In genomic region chr3:50227390-50228183, GRCh38 we compare ENCODE assay signal across 8 cellular contexts. TPM values are rescaled to one million over a fixed set of nuclear protein-coding genes. Genes with fewer than 3 reads are reported as not detected.
A peak's percentile ranks its signal among the peaks of the same experiment; 100 is the strongest.
DNase-seq lines count a peak whose midpoint lies in the region; ATAC-seq and TF ChIP-seq lines count a peak whose summit lies in the region.

No MANE protein-coding gene starts in this region.

- peaks cover 46% of the 10 kb centered on the region for H3K4me1 ChIP-seq in DOHH2 (ENCODE audit: control insufficient read depth, low read length)
- peaks cover 43% of the 10 kb centered on the region for H3K4me1 ChIP-seq in Karpas-422 (ENCODE audit: low read length)
- H3K4me1 ChIP-seq in Panc1 (ENCODE audit: control insufficient read depth, insufficient read depth, low read length), result no peaks in the 10 kb centered on the region; the same call in 1 of the 2 replicates
- peaks cover 9% of the 10 kb centered on the region for H3K4me1 ChIP-seq in fibroblast of lung (ENCODE audit: control insufficient read depth, extremely low read depth, insufficient read depth, low read length)

- peak overlapping the region; percentile 71 for H3K27ac ChIP-seq in DOHH2 (ENCODE audit: low read depth, low read length)
- peak overlapping the region; percentile 58 for H3K27ac ChIP-seq in Karpas-422 (ENCODE audit: low read length)
- H3K27ac ChIP-seq in Panc1 (ENCODE audit: low read length), result peak overlapping the region; percentile 87
- H3K27ac ChIP-seq in fibroblast of lung (ENCODE audit: insufficient read depth, low read length), result peak overlapping the region; percentile 39

- CTCF ChIA-PET in Panc1 (lab: Charles Lee), result interaction anchor here (0.5 to 3.5 kb wide), 5 partner anchors 11 to 123 kb away, joined by 3 to 39 read pairs (median 3); partner anchors contain the start of genes CYB561D2, NPRL2 and TUSC2

- H3K36me3 Mint-ChIP-seq in activated T-cell treated with anti-CD3 and anti-CD28 coated beads, Interleukin-2, amount 50 U/mL, for 72 hours (ENCODE audit: insufficient read depth in 2 of 2), result no peaks in the 10 kb centered on the region
- no peaks in the 10 kb centered on the region for H3K36me3 Mint-ChIP-seq in natural killer cell

- H3K36me3 ChIP-seq in DOHH2 (ENCODE audit: control insufficient read depth, low read length) (no peaks in the 10 kb centered on the region; the same call in 1 of the 2 replicates), Karpas-422 (ENCODE audit: insufficient read depth, low read length) (no peaks in the 10 kb centered on the region), Panc1 (ENCODE audit: control insufficient read depth, insufficient read depth, low read length) (no peaks in the 10 kb centered on the region), fibroblast of lung (ENCODE audit: control insufficient read depth, insufficient read depth, low read length) (no peaks in the 10 kb centered on the region)

- peak overlapping the region; percentile 92 for H3K9ac ChIP-seq in Karpas-422 (ENCODE audit: low read length)
- peak overlapping the region; percentile 51 for H3K9ac ChIP-seq in fibroblast of lung (ENCODE audit: insufficient read depth, low read length)

- POLR2A ChIA-PET in Panc1 (lab: Charles Lee), result no interaction called here

- in situ Hi-C loops in Panc1 (cut with HindIII; ENCODE audit: low pct_unique_long_range_greater_than_20kb, low sequenced_read_pairs), result no loop called here

- intact Hi-C loops in Panc1 (cut with micrococcal nuclease; ENCODE audit: unreplicated experiment) (loop anchor here (2.0 kb wide), 1 partner anchor 45 kb away; no protein-coding TSS in a partner anchor), natural killer cell (cut with micrococcal nuclease) (loop anchor here (1.0 kb wide), 4 partner anchors 8 to 47 kb away; no protein-coding TSS in a partner anchor)

- H3K27ac Mint-ChIP-seq in activated T-cell treated with anti-CD3 and anti-CD28 coated beads, Interleukin-2, amount 50 U/mL, for 72 hours, result peak overlapping the region; percentile 25
- H3K27ac Mint-ChIP-seq in natural killer cell, result peak overlapping the region; percentile 86 to 92

- TF ChIP-seq CTCF in DOHH2 (IDR thresholded peaks at IDR 0.05; ENCODE audit: low read depth, low read length, poor library complexity, severe bottlenecking), result peak; percentile 75
- TF ChIP-seq CTCF in Panc1 (IDR thresholded peaks at IDR 0.05), result peak; percentile 95
- TF ChIP-seq CTCF in fibroblast of lung (conservative IDR thresholded peaks at IDR 0.05 in 1 of 2, IDR thresholded peaks at IDR 0.05 in 1 of 2; ENCODE audit: low read depth in 1 of 2, low read length in 2 of 2), result peak; percentile 39 to 53
- TF ChIP-seq CTCF in natural killer cell (IDR thresholded peaks at IDR 0.05), result peak; percentile 77

- no peaks in the 10 kb centered on the region; the same call in 1 of the 2 replicates for H3F3A ChIP-seq in DOHH2 (ENCODE audit: control insufficient read depth, insufficient read depth)

- H3K9me2 ChIP-seq in DOHH2 (replicated peaks; ENCODE audit: control insufficient read depth, low read length) (no peaks in the 10 kb centered on the region), Karpas-422 (replicated peaks; ENCODE audit: insufficient read depth, low read length) (no peaks in the 10 kb centered on the region)

- DNase-seq in Karpas-422 (peak; percentile 98), Panc1 (ENCODE audit: low read depth, low spot score) (no peak), fibroblast of lung (ENCODE audit: low read depth in 2 of 2) (peak; percentile 84 to 88), natural killer cell (peak; percentile 89)
- peak; percentile 94 to 96 for DNase-seq in activated T-cell treated with anti-CD3 and anti-CD28 coated beads, Interleukin-2, amount 50 U/mL, for 72 hours
- DNase-seq in stimulated activated naive CD4-positive, alpha-beta T cell treated with Interleukin-2 at 50 U/mL for 16 hours (lab: John Stamatoyannopoulos, UW), result peak; percentile 86

- peaks cover 32% of the 10 kb centered on the region for H3K4me1 Mint-ChIP-seq in activated T-cell treated with anti-CD3 and anti-CD28 coated beads, Interleukin-2, amount 50 U/mL, for 72 hours (ENCODE audit: low read depth)
- H3K4me1 Mint-ChIP-seq in natural killer cell, result peaks cover 16 to 23% of the 10 kb centered on the region in 2 donors

- H3K27me3 ChIP-seq in DOHH2 (ENCODE audit: control insufficient read depth, low read length), result peaks cover 2% of the 10 kb centered on the region; the same call in 1 of the 2 replicates
- H3K27me3 ChIP-seq in Karpas-422 (ENCODE audit: low read length), result no peaks in the 10 kb centered on the region
- no peaks in the 10 kb centered on the region for H3K27me3 ChIP-seq in Panc1 (ENCODE audit: control insufficient read depth, insufficient read depth, low read length)
- peaks cover 4% of the 10 kb centered on the region for H3K27me3 ChIP-seq in fibroblast of lung (ENCODE audit: control insufficient read depth, insufficient read depth, low read length)

- H3K4me2 ChIP-seq in DOHH2 (ENCODE audit: low read length), result peak overlapping the region; percentile 100
- H3K4me2 ChIP-seq in Karpas-422 (ENCODE audit: low read depth, low read length, poor library complexity, severe bottlenecking), result peak overlapping the region; percentile 92
- H3K4me2 ChIP-seq in fibroblast of lung (ENCODE audit: extremely low read depth, insufficient read depth, low read length), result peak overlapping the region; percentile 97

- H3K4me3 ChIP-seq in DOHH2 (ENCODE audit: low read length) (peak overlapping the region; percentile 71), Karpas-422 (ENCODE audit: low read length) (peak overlapping the region; percentile 98), Panc1 (ENCODE audit: low read depth in 2 of 2, low read length in 2 of 2) (peak overlapping the region; percentile 69 to 81), fibroblast of lung (replicated peaks in 1 of 4; ENCODE audit: control extremely low read depth in 1 of 4, insufficient read depth in 1 of 4, low read depth in 3 of 4, low read length in 4 of 4) (peak overlapping the region; percentile 69 to 91 (median 81))

- H3K9me3 ChIP-seq in DOHH2 (ENCODE audit: control insufficient read depth, insufficient read depth, low read length), result no peaks in the 10 kb centered on the region
- no peaks in the 10 kb centered on the region for H3K9me3 ChIP-seq in Karpas-422 (ENCODE audit: low read length)
- H3K9me3 ChIP-seq in Panc1 (ENCODE audit: control insufficient read depth, insufficient read depth, low read depth, low read length), result no peaks in the 10 kb centered on the region
- no peaks in the 10 kb centered on the region for H3K9me3 ChIP-seq in fibroblast of lung (ENCODE audit: control insufficient read depth, insufficient read depth, low read depth, low read length)

- H2AFZ ChIP-seq in Karpas-422 (ENCODE audit: low read length), result peak overlapping the region; percentile 98
- H2AFZ ChIP-seq in fibroblast of lung (ENCODE audit: low read length), result peak overlapping the region; percentile 92

- no TSS peak for BruUV-seq in Panc1 (replicated peaks; lab: Mats Ljungman, UMichigan)

- ATAC-seq in GM21786 (IDR thresholded peaks at IDR 0.05; ENCODE audit: unreplicated experiment) (peak; percentile 82), Panc1 (peak; percentile 93), natural killer cell (peak; percentile 82 to 93 (median 86))
- ATAC-seq in activated T-cell treated with anti-CD3 and anti-CD28 coated beads, Interleukin-2, amount 50 U/mL, for 72 hours (replicated peaks in 1 of 2), result peak; percentile 88

- peak overlapping the region; percentile 87 to 97 for H3K4me3 Mint-ChIP-seq in activated T-cell treated with anti-CD3 and anti-CD28 coated beads, Interleukin-2, amount 50 U/mL, for 72 hours
- peak overlapping the region; percentile 98 for H3K4me3 Mint-ChIP-seq in natural killer cell

- H4K20me1 ChIP-seq in DOHH2 (ENCODE audit: control insufficient read depth, insufficient read depth, low read depth, low read length), result no peaks in the 10 kb centered on the region
- H4K20me1 ChIP-seq in Karpas-422 (ENCODE audit: insufficient read depth, low read depth, low read length), result no peaks in the 10 kb centered on the region
- H4K20me1 ChIP-seq in fibroblast of lung (ENCODE audit: control insufficient read depth, extremely low read depth, insufficient read depth, low read length), result no peaks in the 10 kb centered on the region

- peaks cover 10% of the 10 kb centered on the region for H3K27me3 Mint-ChIP-seq in activated T-cell treated with anti-CD3 and anti-CD28 coated beads, Interleukin-2, amount 50 U/mL, for 72 hours (ENCODE audit: low read depth)
- peaks cover 5 to 9% of the 10 kb centered on the region in 2 donors for H3K27me3 Mint-ChIP-seq in natural killer cell (ENCODE audit: low read depth in 2 of 2)

- H3K9me3 Mint-ChIP-seq in activated T-cell treated with anti-CD3 and anti-CD28 coated beads, Interleukin-2, amount 50 U/mL, for 72 hours, result no peaks in the 10 kb centered on the region
- H3K9me3 Mint-ChIP-seq in natural killer cell, result no peaks in the 10 kb centered on the region

- H3K79me2 ChIP-seq in DOHH2 (ENCODE audit: control insufficient read depth, low read length) (peaks cover 18% of the 10 kb centered on the region), Karpas-422 (ENCODE audit: low read length) (no peaks in the 10 kb centered on the region; the same call in 1 of the 2 replicates), fibroblast of lung (ENCODE audit: control insufficient read depth, insufficient read depth, low read length) (no peaks in the 10 kb centered on the region)

RNA-seq across cellular contexts. Expression of gene GNAI2, which starts 8.4 kb away (rescaled TPM):
- 151 and 174 TPM in 2 replicates for total RNA-seq in Karpas-422 (2014; rRNA removed; shearing (Covaris generic); ENCODE audit: low replicate concordance)
- total RNA-seq in Panc1 (2021; ENCODE audit: unreplicated experiment), result 170 TPM
- polyA plus RNA-seq in Panc1 (2012; ENCODE audit: insufficient read length), result 252 TPM
- total RNA-seq in activated T-cell treated with anti-CD3 and anti-CD28 coated beads, Interleukin-2, amount 50 U/mL, for 72 hours, result 100 to 1,000 TPM; 263 to 272 TPM
- total RNA-seq in fibroblast of lung, result 124 and 238 TPM in 2 replicates
- 704 and 828 TPM in 2 replicates for polyA plus RNA-seq in fibroblast of lung
- 433 and 460 TPM in 2 replicates for polyA plus RNA-seq in fibroblast of lung (2012)
- 885 and 1,144 TPM in 2 replicates for polyA minus RNA-seq in fibroblast of lung (ENCODE audit: low replicate concordance)
- 100 to 1,000 TPM; 428 to 467 (median 447) TPM for total RNA-seq in natural killer cell

RNA-seq across cellular contexts. Expression of gene SLC38A3, which starts 22.5 kb away (rescaled TPM):
- not detected in 2 replicates for total RNA-seq in Karpas-422 (2014; rRNA removed; shearing (Covaris generic); ENCODE audit: low replicate concordance)
- total RNA-seq in Panc1 (2021; ENCODE audit: unreplicated experiment), result 6.0 TPM
- 10.6 TPM for polyA plus RNA-seq in Panc1 (2012; ENCODE audit: insufficient read length)
- total RNA-seq in activated T-cell treated with anti-CD3 and anti-CD28 coated beads, Interleukin-2, amount 50 U/mL, for 72 hours, result not detected
- total RNA-seq in fibroblast of lung, result not detected in 2 replicates
- polyA plus RNA-seq in fibroblast of lung, result 0.02 TPM in 1 of 2 replicates, not detected in the other
- not detected in 2 replicates for polyA plus RNA-seq in fibroblast of lung (2012)
- not detected in 2 replicates for polyA minus RNA-seq in fibroblast of lung (ENCODE audit: low replicate concordance)
- total RNA-seq in natural killer cell, result under 1 TPM in 1 of 3 donors, not detected in 2; 0.82 TPM

RNA-seq across cellular contexts. Expression of gene GNAT1, which starts 36.2 kb away (rescaled TPM):
- total RNA-seq in Karpas-422 (2014; rRNA removed; shearing (Covaris generic); ENCODE audit: low replicate concordance), result not detected in 2 replicates
- not detected for total RNA-seq in Panc1 (2021; ENCODE audit: unreplicated experiment)
- not detected for polyA plus RNA-seq in Panc1 (2012; ENCODE audit: insufficient read length)
- total RNA-seq in activated T-cell treated with anti-CD3 and anti-CD28 coated beads, Interleukin-2, amount 50 U/mL, for 72 hours, result not detected
- total RNA-seq in fibroblast of lung, result not detected in 2 replicates
- not detected in 2 replicates for polyA plus RNA-seq in fibroblast of lung
- not detected in 2 replicates for polyA plus RNA-seq in fibroblast of lung (2012)
- polyA minus RNA-seq in fibroblast of lung (ENCODE audit: low replicate concordance), result not detected in 2 replicates
- not detected for total RNA-seq in natural killer cell

RNA-seq across cellular contexts. Expression of gene SEMA3B, which starts 41.4 kb away (rescaled TPM):
- total RNA-seq in Karpas-422 (2014; rRNA removed; shearing (Covaris generic); ENCODE audit: low replicate concordance), result 0.15 and 0.29 TPM in 2 replicates
- total RNA-seq in Panc1 (2021; ENCODE audit: unreplicated experiment) (1.4 TPM), fibroblast of lung (51.6 and 85.2 TPM in 2 replicates), natural killer cell (1 to 10 TPM in 1 of 3 donors, under 1 TPM in 2; 0.97 to 2.0 (median 0.99) TPM)
- 2.8 TPM for polyA plus RNA-seq in Panc1 (2012; ENCODE audit: insufficient read length)
- total RNA-seq in activated T-cell treated with anti-CD3 and anti-CD28 coated beads, Interleukin-2, amount 50 U/mL, for 72 hours, result 1 to 10 TPM; 1.9 to 3.3 TPM
- 17.6 and 23.5 TPM in 2 replicates for polyA plus RNA-seq in fibroblast of lung
- polyA plus RNA-seq in fibroblast of lung (2012), result 26.0 and 32.8 TPM in 2 replicates
- 6.7 and 14.3 TPM in 2 replicates for polyA minus RNA-seq in fibroblast of lung (ENCODE audit: low replicate concordance)

RNA-seq across cellular contexts. Expression of gene LSMEM2, which starts 51.3 kb away (rescaled TPM):
- 0.14 TPM in 1 of 2 replicates, not detected in the other for total RNA-seq in Karpas-422 (2014; rRNA removed; shearing (Covaris generic); ENCODE audit: low replicate concordance)
- total RNA-seq in Panc1 (2021; ENCODE audit: unreplicated experiment) (not detected), fibroblast of lung (not detected in 2 replicates), natural killer cell (not detected)
- not detected for polyA plus RNA-seq in Panc1 (2012; ENCODE audit: insufficient read length)
- under 1 TPM in 1 of 2 donors, not detected in 1; 0.26 TPM for total RNA-seq in activated T-cell treated with anti-CD3 and anti-CD28 coated beads, Interleukin-2, amount 50 U/mL, for 72 hours
- not detected in 2 replicates for polyA plus RNA-seq in fibroblast of lung
- not detected in 2 replicates for polyA plus RNA-seq in fibroblast of lung (2012)
- not detected in 2 replicates for polyA minus RNA-seq in fibroblast of lung (ENCODE audit: low replicate concordance)
